Comparison of ENCODE assay signal across 32 cellular contexts in genomic region chr6:92047152-92047551, GRCh38.
"Had no signal": no experiment of that assay in that cellular context is flagged by ENCODE, and none has a peak within 500 bp of the region (broad histone marks: within the 10 kb centered on the region; RNA-seq: fewer than 3 reads in every experiment).

No MANE protein-coding gene starts in this region.

- H3K27me3 ChIP-seq: ascending aorta, MG63 had no signal

- DNase-seq: activated CD4-positive, alpha-beta T cell treated with anti-CD3 and anti-CD28 coated beads, Interleukin-2, amount 10 ng/mL, durations not matched to agents 24 days and 14 days; activated CD4-positive, alpha-beta T cell treated with anti-CD3 and anti-CD28 coated beads, Interleukin-2, amount 50 U/mL, for 4 hours; activated CD4-positive, CD25-positive, alpha-beta regulatory T cell; activated CD8-positive, alpha-beta T cell treated with anti-CD3 and anti-CD28 coated beads for 36 hours; activated gamma-delta T cell; activated naive CD4-positive, alpha-beta T cell treated with Interleukin-2 at 50 U/mL for 16 hours; activated naive CD8-positive, alpha-beta T cell treated with anti-CD3 and anti-CD28 coated beads, Interleukin-2, amount 10 ng/mL, durations not matched to agents 7 days and 5 days; activated T-cell treated with anti-CD3 and anti-CD28 coated beads, Interleukin-2, amount 50 U/mL, for 1 hour; activated T-cell treated with anti-CD3 and anti-CD28 coated beads, Interleukin-2, amount 50 U/mL, for 72 hours; amygdala; Kasumi-1; KG1; MG63; MV-4-11; NCI-H1092; NCI-H1436 treated with DMSO at 0.1 percent for 48 hours; NCI-H1694 treated with DMSO at 0.1 percent for 48 hours; NCI-H526; NCI-H748 treated with DMSO at 0.1 percent for 48 hours; PC-9; SIG-M5; SW 1271; T-helper 1 cell; T-helper 2 cell; T-helper 9 cell had no signal

- H3K27ac Mint-ChIP-seq: activated CD4-positive, alpha-beta T cell treated with anti-CD3 and anti-CD28 coated beads, Interleukin-2, amount 10 ng/mL, durations not matched to agents 24 days and 14 days; activated CD8-positive, alpha-beta T cell treated with anti-CD3 and anti-CD28 coated beads for 36 hours; activated naive CD4-positive, alpha-beta T cell treated with anti-CD3 and anti-CD28 coated beads, Interleukin-2, amount 50 U/mL, for 24 hours; activated naive CD8-positive, alpha-beta T cell treated with anti-CD3 and anti-CD28 coated beads, Interleukin-2, amount 10 ng/mL, durations not matched to agents 7 days and 5 days; activated T-cell treated with anti-CD3 and anti-CD28 coated beads, Interleukin-2, amount 50 U/mL, for 72 hours; activated T-helper 2 cell treated with anti-CD3 and anti-CD28 coated beads, Interferon-gamma antibody, Interleukin-2, Interleukin-4, amounts not matched to agents 10 μg/mL and 5 μg/mL and 100 μg/mL, durations not matched to agents 14 hours and 24 hours and 36 hours had no signal

- ATAC-seq: activated CD8-positive, alpha-beta T cell treated with anti-CD3 and anti-CD28 coated beads for 36 hours; activated T-cell treated with anti-CD3 and anti-CD28 coated beads, Interleukin-2, amount 50 U/mL, for 72 hours; Right ventricle myocardium inferior had no signal

- H3K27ac ChIP-seq: ascending aorta, PC-9, RWPE1, WERI-Rb-1 had no signal

- H3K9me3 ChIP-seq: ascending aorta, MG63 had no signal

- H3K4me3 ChIP-seq: ascending aorta, MG63, PC-9 had no signal

- H3K4me3 Mint-ChIP-seq: activated CD4-positive, alpha-beta T cell treated with anti-CD3 and anti-CD28 coated beads, Interleukin-2, amount 10 ng/mL, durations not matched to agents 24 days and 14 days; activated CD8-positive, alpha-beta T cell treated with anti-CD3 and anti-CD28 coated beads for 36 hours; activated naive CD4-positive, alpha-beta T cell treated with anti-CD3 and anti-CD28 coated beads, Interleukin-2, amount 50 U/mL, for 24 hours; activated naive CD8-positive, alpha-beta T cell treated with anti-CD3 and anti-CD28 coated beads, Interleukin-2, amount 10 ng/mL, durations not matched to agents 7 days and 5 days; activated T-cell treated with anti-CD3 and anti-CD28 coated beads, Interleukin-2, amount 50 U/mL, for 72 hours had no signal

- H2AFZ ChIP-seq: PC-9 had no signal

- H3K4me1 ChIP-seq: ascending aorta had no signal

- H3K4me1 Mint-ChIP-seq: activated CD4-positive, alpha-beta T cell treated with anti-CD3 and anti-CD28 coated beads, Interleukin-2, amount 10 ng/mL, durations not matched to agents 24 days and 14 days; activated naive CD4-positive, alpha-beta T cell treated with anti-CD3 and anti-CD28 coated beads, Interleukin-2, amount 50 U/mL, for 24 hours; activated naive CD8-positive, alpha-beta T cell treated with anti-CD3 and anti-CD28 coated beads, Interleukin-2, amount 10 ng/mL, durations not matched to agents 7 days and 5 days had no signal

- H3K36me3 Mint-ChIP-seq: activated naive CD4-positive, alpha-beta T cell treated with anti-CD3 and anti-CD28 coated beads, Interleukin-2, amount 50 U/mL, for 24 hours; activated naive CD8-positive, alpha-beta T cell treated with anti-CD3 and anti-CD28 coated beads, Interleukin-2, amount 10 ng/mL, durations not matched to agents 7 days and 5 days had no signal

- H3K9me3 Mint-ChIP-seq: activated CD4-positive, alpha-beta T cell treated with anti-CD3 and anti-CD28 coated beads, Interleukin-2, amount 10 ng/mL, durations not matched to agents 24 days and 14 days; activated naive CD4-positive, alpha-beta T cell treated with anti-CD3 and anti-CD28 coated beads, Interleukin-2, amount 50 U/mL, for 24 hours; activated naive CD8-positive, alpha-beta T cell treated with anti-CD3 and anti-CD28 coated beads, Interleukin-2, amount 10 ng/mL, durations not matched to agents 7 days and 5 days; activated T-cell treated with anti-CD3 and anti-CD28 coated beads, Interleukin-2, amount 50 U/mL, for 72 hours; activated T-helper 2 cell treated with anti-CD3 and anti-CD28 coated beads, Interferon-gamma antibody, Interleukin-2, Interleukin-4, amounts not matched to agents 10 μg/mL and 5 μg/mL and 100 μg/mL, durations not matched to agents 14 hours and 24 hours and 36 hours had no signal

- H3K4me2 ChIP-seq: PC-9 had no signal

- H3K36me3 ChIP-seq: ascending aorta, MG63, WERI-Rb-1 had no signal

- H3K27me3 Mint-ChIP-seq: activated CD4-positive, alpha-beta T cell treated with anti-CD3 and anti-CD28 coated beads, Interleukin-2, amount 10 ng/mL, durations not matched to agents 24 days and 14 days; activated CD8-positive, alpha-beta T cell treated with anti-CD3 and anti-CD28 coated beads for 36 hours; activated naive CD4-positive, alpha-beta T cell treated with anti-CD3 and anti-CD28 coated beads, Interleukin-2, amount 50 U/mL, for 24 hours; activated naive CD8-positive, alpha-beta T cell treated with anti-CD3 and anti-CD28 coated beads, Interleukin-2, amount 10 ng/mL, durations not matched to agents 7 days and 5 days had no signal

- FAIRE-seq: RCC 7860 had no signal
